In genomic region chr5:14871084-14871572, GRCh38 we compare ENCODE assay signal across 8 cellular contexts. TPM values are rescaled to one million over a fixed set of nuclear protein-coding genes. Genes with fewer than 3 reads are reported as not detected.
DNase-seq lines count a peak whose midpoint lies in the region; ATAC-seq and TF ChIP-seq lines count a peak whose summit lies in the region.

No MANE protein-coding gene starts in this region.

- H3K27me3 ChIP-seq in HCT116 (ENCODE audit: insufficient read depth, low read length), result no peaks in the 10 kb centered on the region
- no peaks in the 10 kb centered on the region for H3K27me3 ChIP-seq in hepatocyte

- H3K36me3 ChIP-seq in HCT116 (ENCODE audit: control insufficient read depth in 1 of 2, insufficient read depth in 2 of 2, low read length in 2 of 2) (no peaks in the 10 kb centered on the region), hepatocyte (replicated peaks; ENCODE audit: insufficient read depth, low read depth) (no peaks in the 10 kb centered on the region)

- intact Hi-C loops in HCT116 (cut with micrococcal nuclease), result loop anchor here (2.0 to 5.0 kb wide), 2 partner anchors 136 to 144 kb away; no protein-coding TSS in a partner anchor

- peak; percentile 46 for DNase-seq in GM13976 (ENCODE audit: low spot score)
- no peak for DNase-seq in HCT116 (ENCODE audit: low read depth, low spot score)
- peak; percentile 75 for DNase-seq in NCI-H69 (lab: John Stamatoyannopoulos, UW)
- DNase-seq in activated naive CD4-positive, alpha-beta T cell treated with anti-CD3 and anti-CD28 coated beads, Interleukin-2, amount 50 U/mL, for 16 hours, result peak; percentile 38
- DNase-seq in hepatocyte (ENCODE audit: low spot score), result peak; percentile 42
- DNase-seq in skeletal muscle cell (ENCODE audit: low read depth), result no peak
- DNase-seq in AG08395 (ENCODE audit: low spot score), result no peak
- DNase-seq in cortex of kidney (lab: John Stamatoyannopoulos, UW), result no peak

- no TSS peak for BruUV-seq in HCT116 (replicated peaks; lab: Mats Ljungman, UMichigan)

- H2AFZ ChIP-seq in HCT116 (ENCODE audit: low read depth, low read length, poor library complexity, severe bottlenecking) (no peak overlapping the region), hepatocyte (peak overlapping the region; percentile 70)

- peak overlapping the region; percentile 71 for H3K9ac ChIP-seq in HCT116 (ENCODE audit: low read length)

- RAD21 ChIA-PET in HCT116 (lab: Charles Lee; ENCODE audit: low non-redundant PET in 1 of 2, low total read pairs in 2 of 2, uncharacterized antibody in 2 of 2, unreplicated experiment in 2 of 2), result interaction anchor here in 1 of 2 experiments (0.6 kb wide), 2 partner anchors 60 to 132 kb away, joined by 4 to 7 read pairs; no protein-coding TSS in a partner anchor

- POLR2A ChIA-PET in HCT116 (lab: Charles Lee), result interaction anchor here (0.7 kb wide), 1 partner anchor 542 kb away, joined by 3 read pairs; no protein-coding TSS in a partner anchor

- peak overlapping the region; percentile 71 to 73 for H3K4me3 ChIP-seq in HCT116 (replicated peaks in 1 of 2; ENCODE audit: low read depth in 1 of 2, low read length in 2 of 2)
- H3K4me3 ChIP-seq in hepatocyte, result peak overlapping the region; percentile 92
- H3K4me3 ChIP-seq in skeletal muscle cell (ENCODE audit: low read depth, low read length), result peak overlapping the region; percentile 63

- CTCF ChIA-PET in HCT116 (lab: Charles Lee), result interaction anchor here (0.7 kb wide), 2 partner anchors 132 to 182 kb away, joined by 3 read pairs; no protein-coding TSS in a partner anchor

- no peak for TF ChIP-seq RAD21 in HCT116 (IDR thresholded peaks at IDR 0.05; ENCODE audit: low read depth)

- TF ChIP-seq POLR2A in HCT116 (IDR thresholded peaks at IDR 0.05; ENCODE audit: borderline replicate concordance, extremely low read depth, insufficient read depth, insufficient read length), result no peak

- H3K9me2 ChIP-seq in HCT116 (ENCODE audit: insufficient read depth) (no peaks in the 10 kb centered on the region), hepatocyte (replicated peaks; ENCODE audit: insufficient read depth) (no peaks in the 10 kb centered on the region)

- peaks cover 29% of the 10 kb centered on the region for H3K79me2 ChIP-seq in HCT116 (ENCODE audit: insufficient read depth, low read length)
- H3K79me2 ChIP-seq in hepatocyte, result peaks cover 39% of the 10 kb centered on the region

- H3K4me2 ChIP-seq in HCT116 (ENCODE audit: low read length) (peak overlapping the region; percentile 79), hepatocyte (peak overlapping the region; percentile 95)

- peak; percentile 7 for ATAC-seq in HCT116

- H3K9me3 ChIP-seq in HCT116 (ENCODE audit: control insufficient read depth in 1 of 2, insufficient read depth in 1 of 2, low read depth in 1 of 2, low read length in 2 of 2) (no peaks in the 10 kb centered on the region), hepatocyte (ENCODE audit: low read depth) (no peaks in the 10 kb centered on the region)

- WGBS in hepatocyte (ENCODE audit: low lambda C conversion rate, missing lambda C conversion rate), result under 1% methylated on average over 19 of the region's 37 CpGs

- H3K27ac ChIP-seq in HCT116 (ENCODE audit: low read depth, low read length), result peak overlapping the region; percentile 43; the same call in 1 of the 2 replicates
- peak overlapping the region; percentile 89 for H3K27ac ChIP-seq in hepatocyte

- TF ChIP-seq CTCF in GM13976 (IDR thresholded peaks at IDR 0.05; ENCODE audit: borderline replicate concordance, control extremely low read depth, extremely low read depth, insufficient read depth, missing control alignments) (no peak), HCT116 (IDR thresholded peaks at IDR 0.05 in 2 of 3, conservative IDR thresholded peaks at IDR 0.05 in 1 of 3; ENCODE audit: borderline replicate concordance in 1 of 3, insufficient read depth in 1 of 3, low read depth in 2 of 3, low read length in 2 of 3) (no peak), hepatocyte (IDR thresholded peaks at IDR 0.05; ENCODE audit: poor library complexity) (no peak)

- H3K4me1 ChIP-seq in HCT116 (ENCODE audit: control insufficient read depth in 1 of 2, insufficient read depth in 2 of 2, low read length in 2 of 2) (peaks cover 3 to 15% of the 10 kb centered on the region in 2 experiments; a peak in 3 of 4 replicates), hepatocyte (ENCODE audit: insufficient read depth) (peaks cover 17% of the 10 kb centered on the region)

- in situ Hi-C loops in GM13976 (cut with MboI; ENCODE audit: low sequenced_read_pairs, unreplicated experiment), result no loop called here

- H4K20me1 ChIP-seq in HCT116 (ENCODE audit: insufficient read depth) (no peaks in the 10 kb centered on the region), hepatocyte (ENCODE audit: insufficient read depth, poor library complexity, severe bottlenecking) (peaks cover 3% of the 10 kb centered on the region)

TF ChIP-seq in HCT116, 20 proteins besides CTCF, POLR2A, EP300 and RAD21:
- TF ChIP-seq FOSL1 (IDR thresholded peaks at IDR 0.05; ENCODE audit: low read depth) (no peak), MAX (IDR thresholded peaks at IDR 0.05) (no peak), YY1 (IDR thresholded peaks at IDR 0.05; ENCODE audit: extremely low read depth, insufficient replicate concordance, low read depth, low read length) (no peak), SP1 (IDR thresholded peaks at IDR 0.05; ENCODE audit: low read depth) (no peak), ZBTB33 (IDR thresholded peaks at IDR 0.05; ENCODE audit: extremely low read depth, insufficient replicate concordance, low read length) (no peak), ZNF274 (IDR thresholded peaks at IDR 0.05; ENCODE audit: low read depth, low read length) (no peak), SRF (IDR thresholded peaks at IDR 0.05; ENCODE audit: low read depth) (no peak), POLR2AphosphoS5 (IDR thresholded peaks at IDR 0.05; ENCODE audit: low read depth, low read length) (no peak), EZH2phosphoT487 (IDR thresholded peaks at IDR 0.05; ENCODE audit: borderline replicate concordance) (no peak), JUND (IDR thresholded peaks at IDR 0.05) (no peak), SIN3A (IDR thresholded peaks at IDR 0.05; ENCODE audit: low read depth) (no peak), TCF7L2 (IDR thresholded peaks at IDR 0.05; ENCODE audit: borderline replicate concordance, extremely low read depth, insufficient read depth, insufficient read length) (no peak), CEBPB (IDR thresholded peaks at IDR 0.05; ENCODE audit: low read depth) (no peak), EZH2 (IDR thresholded peaks at IDR 0.05) (no peak)
- TF ChIP-seq, protein P1, sequence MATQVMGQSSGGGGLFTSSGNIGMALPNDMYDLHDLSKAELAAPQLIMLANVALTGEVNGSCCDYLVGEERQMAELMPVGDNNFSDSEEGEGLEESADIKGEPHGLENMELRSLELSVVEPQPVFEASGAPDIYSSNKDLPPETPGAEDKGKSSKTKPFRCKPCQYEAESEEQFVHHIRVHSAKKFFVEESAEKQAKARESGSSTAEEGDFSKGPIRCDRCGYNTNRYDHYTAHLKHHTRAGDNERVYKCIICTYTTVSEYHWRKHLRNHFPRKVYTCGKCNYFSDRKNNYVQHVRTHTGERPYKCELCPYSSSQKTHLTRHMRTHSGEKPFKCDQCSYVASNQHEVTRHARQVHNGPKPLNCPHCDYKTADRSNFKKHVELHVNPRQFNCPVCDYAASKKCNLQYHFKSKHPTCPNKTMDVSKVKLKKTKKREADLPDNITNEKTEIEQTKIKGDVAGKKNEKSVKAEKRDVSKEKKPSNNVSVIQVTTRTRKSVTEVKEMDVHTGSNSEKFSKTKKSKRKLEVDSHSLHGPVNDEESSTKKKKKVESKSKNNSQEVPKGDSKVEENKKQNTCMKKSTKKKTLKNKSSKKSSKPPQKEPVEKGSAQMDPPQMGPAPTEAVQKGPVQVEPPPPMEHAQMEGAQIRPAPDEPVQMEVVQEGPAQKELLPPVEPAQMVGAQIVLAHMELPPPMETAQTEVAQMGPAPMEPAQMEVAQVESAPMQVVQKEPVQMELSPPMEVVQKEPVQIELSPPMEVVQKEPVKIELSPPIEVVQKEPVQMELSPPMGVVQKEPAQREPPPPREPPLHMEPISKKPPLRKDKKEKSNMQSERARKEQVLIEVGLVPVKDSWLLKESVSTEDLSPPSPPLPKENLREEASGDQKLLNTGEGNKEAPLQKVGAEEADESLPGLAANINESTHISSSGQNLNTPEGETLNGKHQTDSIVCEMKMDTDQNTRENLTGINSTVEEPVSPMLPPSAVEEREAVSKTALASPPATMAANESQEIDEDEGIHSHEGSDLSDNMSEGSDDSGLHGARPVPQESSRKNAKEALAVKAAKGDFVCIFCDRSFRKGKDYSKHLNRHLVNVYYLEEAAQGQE (IDR thresholded peaks at IDR 0.05; ENCODE audit: low read depth), result no peak

RNA-seq across cellular contexts. Expression of gene ANKH, which starts 0.5 kb away (rescaled TPM):
- total RNA-seq in HCT116 (2021; ENCODE audit: unreplicated experiment) (65.2 TPM), hepatocyte (23.6 and 29.9 TPM in 2 replicates)
- 43.3 and 45.2 TPM in 2 replicates for polyA plus RNA-seq in HCT116 (2012)
- polyA plus RNA-seq in hepatocyte, result 27.6 and 28.9 TPM in 2 replicates

Comparison
In these comparisons a context has a peak if more than half of its experiments do, and no peak if none do; other contexts are left out.
1. DNase-seq: peak in GM13976 (single experiment), NCI-H69 (single experiment), activated naive CD4-positive, alpha-beta T cell treated with anti-CD3 and anti-CD28 coated beads, Interleukin-2, amount 50 U/mL, for 16 hours (single experiment) and hepatocyte (single experiment); none in HCT116 (single experiment), skeletal muscle cell (single experiment), AG08395 (single experiment) and cortex of kidney (single experiment).
2. Peak in every context shown above with its lines, with median percentiles within 50 percentile points of each other: H3K4me3 ChIP-seq.